Comparison of ENCODE assay signal across 21 cellular contexts in the genomic region with DNA sequence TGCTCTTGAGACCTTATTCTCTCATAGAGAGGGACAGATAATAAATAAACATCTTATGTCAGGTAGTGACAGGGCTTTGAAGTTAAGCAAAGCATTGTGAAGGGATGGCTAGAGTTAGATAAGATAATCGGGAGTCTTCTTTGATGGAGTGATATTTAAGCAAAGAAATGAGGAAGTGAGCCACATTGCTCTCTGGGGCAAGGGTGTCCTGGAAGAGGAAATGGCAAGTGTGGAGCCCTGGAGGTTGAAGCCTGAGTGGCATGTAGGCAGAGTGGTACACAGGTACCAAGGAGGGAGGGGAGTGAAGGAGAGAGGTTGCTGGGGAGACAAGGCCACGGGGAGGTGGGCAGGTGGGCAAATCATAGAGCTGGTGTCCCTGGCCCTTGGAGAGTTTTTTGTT.
"Had no signal": no experiment of that assay in that cellular context is flagged by ENCODE, and none has a peak within 500 bp of the region (broad histone marks: within the 10 kb centered on the region; RNA-seq: fewer than 3 reads in every experiment).

No MANE protein-coding gene starts in this region.

- ATAC-seq: activated CD8-positive, alpha-beta T cell treated with anti-CD3 and anti-CD28 coated beads, Interleukin-2, amount 10 ng/mL, durations not matched to agents 7 days and 5 days; activated naive CD8-positive, alpha-beta T cell treated with anti-CD3 and anti-CD28 coated beads, Interleukin-2, amount 50 U/mL, for 24 hours had no signal

- H3K36me3 ChIP-seq: cardiac muscle cell, colonic mucosa, prostate gland, right lobe of liver, spleen, transverse colon, WERI-Rb-1 had no signal

- H3K36me3 Mint-ChIP-seq: natural killer cell treated with Interleukin-12 subunit alpha and Interleukin-12 subunit beta and Interleukin-15 and Interleukin-18, amount 100 ng/mL, for 72 hours had no signal

- H3K9me3 Mint-ChIP-seq: activated naive CD8-positive, alpha-beta T cell treated with anti-CD3 and anti-CD28 coated beads, Interleukin-2, amount 50 U/mL, for 24 hours; activated T-helper 1 cell treated with anti-CD3 and anti-CD28 coated beads, Interleukin-12 subunit alpha, Interleukin-12 subunit beta, Interleukin-2, Interleukin-4 antibody, amounts not matched to agents 30 ng/mL and 10 ng/mL and 1 ng/mL, durations not matched to agents 14 hours and 24 hours and 36 hours; natural killer cell treated with Interleukin-12 subunit alpha and Interleukin-12 subunit beta and Interleukin-15 and Interleukin-18, amount 100 ng/mL, for 72 hours had no signal

- H3K27me3 ChIP-seq: cardiac muscle cell, colonic mucosa, right lobe of liver, spleen, transverse colon had no signal

- H3K27ac ChIP-seq: cardiac muscle cell, colonic mucosa, prostate gland, right lobe of liver, spleen, transverse colon, WERI-Rb-1 had no signal

- H3K4me3 ChIP-seq: cardiac muscle cell, colonic mucosa, prostate gland, right lobe of liver, spleen, transverse colon had no signal

- H3K4me3 Mint-ChIP-seq: activated CD8-positive, alpha-beta T cell treated with anti-CD3 and anti-CD28 coated beads, Interleukin-2, amount 10 ng/mL, durations not matched to agents 7 days and 5 days; activated naive CD8-positive, alpha-beta T cell treated with anti-CD3 and anti-CD28 coated beads, Interleukin-2, amount 50 U/mL, for 24 hours; activated T-helper 1 cell treated with anti-CD3 and anti-CD28 coated beads, Interleukin-12 subunit alpha, Interleukin-12 subunit beta, Interleukin-2, Interleukin-4 antibody, amounts not matched to agents 30 ng/mL and 10 ng/mL and 1 ng/mL, durations not matched to agents 14 hours and 24 hours and 36 hours; natural killer cell treated with Interleukin-12 subunit alpha and Interleukin-12 subunit beta and Interleukin-15 and Interleukin-18, amount 100 ng/mL, for 72 hours had no signal

- DNase-seq: activated CD4-positive, alpha-beta T cell treated with anti-CD3 and anti-CD28 coated beads for 4 hours; activated CD8-positive, alpha-beta T cell treated with anti-CD3 and anti-CD28 coated beads, Interleukin-2, amount 10 ng/mL, durations not matched to agents 7 days and 5 days; activated naive CD4-positive, alpha-beta T cell; activated naive CD8-positive, alpha-beta T cell treated with anti-CD3 and anti-CD28 coated beads, Interleukin-2, amount 50 U/mL, for 24 hours; colonic mucosa; effector CD4-positive, alpha-beta T cell; foreskin melanocyte; head of caudate nucleus; mammary epithelial cell; nucleus accumbens; right lobe of liver; spleen; stimulated activated CD4-positive, alpha-beta T cell treated with anti-CD3 and anti-CD28 coated beads, Interleukin-1b, Interleukin-23, amount 100 ng/mL, for 48 hours; stimulated activated naive CD4-positive, alpha-beta T cell; substantia nigra; transverse colon; WERI-Rb-1 had no signal

- H3K27ac Mint-ChIP-seq: activated CD8-positive, alpha-beta T cell treated with anti-CD3 and anti-CD28 coated beads, Interleukin-2, amount 10 ng/mL, durations not matched to agents 7 days and 5 days; activated naive CD8-positive, alpha-beta T cell treated with anti-CD3 and anti-CD28 coated beads, Interleukin-2, amount 50 U/mL, for 24 hours; activated T-helper 1 cell treated with anti-CD3 and anti-CD28 coated beads, Interleukin-12 subunit alpha, Interleukin-12 subunit beta, Interleukin-2, Interleukin-4 antibody, amounts not matched to agents 30 ng/mL and 10 ng/mL and 1 ng/mL, durations not matched to agents 14 hours and 24 hours and 36 hours; natural killer cell treated with Interleukin-12 subunit alpha and Interleukin-12 subunit beta and Interleukin-15 and Interleukin-18, amount 100 ng/mL, for 72 hours had no signal

- H3K4me1 ChIP-seq: colonic mucosa, prostate gland, right lobe of liver, spleen, transverse colon had no signal

- H3K9me3 ChIP-seq: colonic mucosa, prostate gland, right lobe of liver, spleen, transverse colon had no signal

- H3K4me1 Mint-ChIP-seq: activated naive CD8-positive, alpha-beta T cell treated with anti-CD3 and anti-CD28 coated beads, Interleukin-2, amount 50 U/mL, for 24 hours had no signal
